10 cellular contexts compared by ENCODE assay signal in genomic region chr4:168803727-168804126, GRCh38.
DNase-seq lines count a peak whose midpoint lies in the region; ATAC-seq and TF ChIP-seq lines count a peak whose summit lies in the region.
"Had no signal": no experiment of that assay in that cellular context is flagged by ENCODE, and none has a peak within 500 bp of the region (broad histone marks: within the 10 kb centered on the region; RNA-seq: fewer than 3 reads in every experiment).

No MANE protein-coding gene starts in this region.

- H3K9me3 ChIP-seq in HUES48 (ENCODE audit: control insufficient read depth, insufficient read depth, low read length): no peaks in the 10 kb centered on the region
- H3K9me3 ChIP-seq in thoracic aorta: no peaks in the 10 kb centered on the region
- H3K9me3 ChIP-seq: neutrophil had no signal

- TF ChIP-seq CTCF in choroid plexus epithelial cell (conservative IDR thresholded peaks at IDR 0.05; ENCODE audit: low read depth, low read length) (no peak), thoracic aorta (IDR thresholded peaks at IDR 0.05) (no peak), Calu3 (IDR thresholded peaks at IDR 0.05; ENCODE audit: unreplicated experiment) (no peak)

- H3K36me3 Mint-ChIP-seq in Calu3 (ENCODE audit: insufficient read depth, unreplicated experiment): no peaks in the 10 kb centered on the region

- intact Hi-C loops in Calu3 (cut with micrococcal nuclease; ENCODE audit: unreplicated experiment): no loop called here

- no peak overlapping the region for H3K27ac Mint-ChIP-seq in Calu3 (ENCODE audit: unreplicated experiment)

- ATAC-seq in thoracic aorta (ENCODE audit: insufficient number of reproducible peaks, low FRiP score, low read depth) (peak; percentile 51), HG02885 (IDR thresholded peaks at IDR 0.05; ENCODE audit: poor library complexity, unreplicated experiment) (no peak)

- no peaks in the 10 kb centered on the region for H3K4me1 Mint-ChIP-seq in Calu3 (ENCODE audit: low read depth, unreplicated experiment)

- no peak overlapping the region for H3K4me3 Mint-ChIP-seq in Calu3 (ENCODE audit: low read depth, unreplicated experiment)

- BruUV-seq in Calu3 (replicated peaks; lab: Mats Ljungman, UMichigan): no TSS peak

- H3K27me3 Mint-ChIP-seq in Calu3 (ENCODE audit: unreplicated experiment): no peaks in the 10 kb centered on the region

- no peaks in the 10 kb centered on the region for H3K9me3 Mint-ChIP-seq in Calu3 (ENCODE audit: low read depth, unreplicated experiment)

- H3K9ac ChIP-seq in HUES48 (ENCODE audit: low read depth, low read length): no peak overlapping the region

- H3K27me3 ChIP-seq in HUES48 (ENCODE audit: control insufficient read depth, insufficient read depth, low read length) (no peaks in the 10 kb centered on the region), thoracic aorta (replicated peaks; ENCODE audit: insufficient read depth) (no peaks in the 10 kb centered on the region)

- no peaks in the 10 kb centered on the region for H3K36me3 ChIP-seq in HUES48 (ENCODE audit: control insufficient read depth, insufficient read depth, low read length)
- no peaks in the 10 kb centered on the region for H3K36me3 ChIP-seq in thoracic aorta
- H3K36me3 ChIP-seq: neutrophil had no signal

- DNase-seq in choroid plexus epithelial cell (ENCODE audit: low read depth) (peak; percentile 79), iris pigment epithelial cell (ENCODE audit: low read depth) (peak; percentile 77), thoracic aorta (ENCODE audit: low spot score) (no peak), GM19238 (ENCODE audit: insufficient read length, low spot score) (no peak), NCI-H2029 (lab: John Stamatoyannopoulos, UW) (no peak), Calu3 (no peak)
- DNase-seq: activated T-cell treated with anti-CD3 and anti-CD28 coated beads for 4 hours had no signal

- peaks cover 24% of the 10 kb centered on the region for H3K4me1 ChIP-seq in HUES48 (ENCODE audit: control insufficient read depth, insufficient read depth, low read length)
- peaks cover 3 to 13% of the 10 kb centered on the region in 2 donors for H3K4me1 ChIP-seq in thoracic aorta (ENCODE audit: control insufficient read depth in 1 of 2, low read depth in 2 of 2)

- peak overlapping the region; percentile 96 for H3K27ac ChIP-seq in HUES48 (ENCODE audit: low read depth, low read length)
- H3K27ac ChIP-seq in thoracic aorta: peak overlapping the region; percentile 4 to 11
- H3K27ac ChIP-seq: neutrophil had no signal

- H3K4me3 ChIP-seq in HUES48 (ENCODE audit: low read depth, low read length) (no peak overlapping the region), choroid plexus epithelial cell (ENCODE audit: low read depth, low read length) (no peak overlapping the region), thoracic aorta (peak overlapping the region; percentile 48)

- CTCF ChIA-PET in Calu3 (lab: Charles Lee): no interaction called here

Comparison
In these comparisons a context has a peak if more than half of its experiments do, and no peak if none do; other contexts are left out.
1. DNase-seq: peak in choroid plexus epithelial cell (single experiment) and iris pigment epithelial cell (single experiment); none in thoracic aorta (single experiment), GM19238 (single experiment), NCI-H2029 (single experiment) and Calu3 (single experiment).